ENCODE assay signal across 17 cellular contexts in the genomic region with DNA sequence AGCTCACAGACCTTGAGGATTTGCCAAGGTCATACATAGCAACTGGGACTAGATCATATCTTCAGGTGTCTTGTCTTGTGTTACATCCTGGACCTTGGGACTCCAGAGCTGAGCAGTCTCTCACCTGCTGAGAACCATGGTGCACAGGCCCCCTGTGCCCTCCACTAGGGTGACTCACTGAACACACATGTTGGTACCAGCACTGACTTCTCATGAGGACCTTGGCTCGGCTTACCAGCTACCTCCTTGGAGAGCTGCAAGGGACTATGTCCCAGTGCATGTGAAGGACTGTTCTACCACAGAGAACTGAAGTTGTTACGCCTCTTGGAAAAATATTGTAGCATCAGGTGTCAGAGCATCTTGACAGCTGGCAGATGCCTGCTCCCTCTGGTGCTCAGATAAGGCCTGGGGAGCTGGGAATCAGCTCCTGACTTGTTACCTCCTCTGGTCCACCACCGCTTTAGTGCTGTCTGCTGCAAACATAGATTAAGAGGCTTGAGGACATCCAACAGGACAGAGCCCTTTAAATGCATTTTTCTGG.
"Had no signal": no experiment of that assay in that cellular context is flagged by ENCODE, and none has a peak within 500 bp of the region (broad histone marks: within the 10 kb centered on the region; RNA-seq: fewer than 3 reads in every experiment).

No MANE protein-coding gene starts in this region.

- FAIRE-seq: keratinocyte had no signal

- ATAC-seq: activated CD4-positive, alpha-beta T cell treated with anti-CD3 and anti-CD28 coated beads for 36 hours; activated T-helper 17 cell treated with anti-CD3 and anti-CD28 coated beads, Interleukin-2, amount 50 U/mL, for 72 hours; effector memory CD8-positive, alpha-beta T cell; T-cell; WTC11 had no signal

- H2AFZ ChIP-seq: neural progenitor cell had no signal

- H3K4me1 ChIP-seq: right lobe of liver had no signal

- H3K27me3 ChIP-seq: cardiac muscle cell, right lobe of liver had no signal

- H3K4me3 ChIP-seq: cardiac muscle cell, neural progenitor cell, right lobe of liver had no signal

- H3K36me3 ChIP-seq: neural progenitor cell had no signal

- H3K9me3 ChIP-seq: right lobe of liver had no signal

- H3K4me2 ChIP-seq: neural progenitor cell had no signal

- H3K9ac ChIP-seq: neural progenitor cell had no signal

- H3K27ac ChIP-seq: cardiac muscle cell, epithelial cell of prostate, neural progenitor cell, right lobe of liver had no signal

- DNase-seq: activated CD4-positive, alpha-beta memory T cell treated with anti-CD3 and anti-CD28 coated beads for 36 hours; activated CD4-positive, alpha-beta T cell treated with anti-CD3 and anti-CD28 coated beads for 36 hours; activated naive CD4-positive, alpha-beta T cell; activated naive CD8-positive, alpha-beta T cell treated with anti-CD3 and anti-CD28 coated beads for 36 hours; activated T-cell treated with anti-CD3 and anti-CD28 coated beads, Interleukin-2, amount 50 U/mL, for 1 hour; amniotic stem cell; effector memory CD8-positive, alpha-beta T cell; foreskin fibroblast; right lobe of liver; stimulated activated naive CD4-positive, alpha-beta T cell; T-cell had no signal
